12 cellular contexts compared by ENCODE assay signal in the genomic region with DNA sequence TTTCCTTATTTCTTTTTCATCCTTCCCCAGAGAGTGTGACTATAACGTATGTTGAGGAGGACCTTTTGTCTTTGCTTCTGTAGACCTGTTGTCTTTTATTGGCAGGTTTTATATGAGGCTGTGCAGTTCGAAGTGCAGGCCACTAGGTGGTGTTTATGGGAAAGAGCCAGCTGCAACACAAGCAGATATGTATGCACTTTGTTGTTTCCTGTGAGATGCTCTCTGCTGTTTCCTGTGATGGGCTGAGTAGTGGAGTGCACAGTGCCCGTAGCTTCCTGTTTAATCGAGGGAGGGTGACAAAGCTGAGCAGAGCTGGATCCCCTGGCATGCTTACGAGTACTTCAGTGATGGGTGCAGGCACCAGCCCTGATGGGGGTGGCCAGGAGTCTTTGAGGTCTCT. TPM values are rescaled to one million over a fixed set of nuclear protein-coding genes. Genes with fewer than 3 reads are reported as not detected.
DNase-seq lines count a peak whose midpoint lies in the region; ATAC-seq and TF ChIP-seq lines count a peak whose summit lies in the region.
"Not testable (repeated sequence)": the region's sequence is repeated elsewhere in the genome, so short reads cannot be mapped to it uniquely, and the experiment has no call there.
"Had no signal": no experiment of that assay in that cellular context is flagged by ENCODE, and none has a peak within 500 bp of the region (broad histone marks: within the 10 kb centered on the region; RNA-seq: fewer than 3 reads in every experiment).

No MANE protein-coding gene starts in this region.

- ATAC-seq in GM21528 (IDR thresholded peaks at IDR 0.05; ENCODE audit: low FRiP score, unreplicated experiment) (peak; percentile 92), HG03175 (IDR thresholded peaks at IDR 0.05; ENCODE audit: unreplicated experiment) (peak; percentile 96), WTC11 (peak; percentile 80)
- ATAC-seq in stimulated activated naive CD8-positive, alpha-beta T cell treated with anti-CD3 and anti-CD28 coated beads, Interleukin-15, amount 100 ng/mL, for 72 hours: peak; percentile 94

- not testable (repeated sequence) for H3K27me3 Mint-ChIP-seq in WTC11 (ENCODE audit: low read depth); stimulated activated naive CD8-positive, alpha-beta T cell treated with anti-CD3 and anti-CD28 coated beads, Interleukin-15, amount 100 ng/mL, for 72 hours

- POLR2A ChIA-PET in GM10248 (lab: Yijun Ruan, JAX); WTC11 (lab: Charles Lee): not testable (repeated sequence)

- CTCF ChIA-PET in GM10248 (lab: Yijun Ruan, JAX); WTC11 (lab: Charles Lee): not testable (repeated sequence)

- not testable (repeated sequence) for H3K4me3 Mint-ChIP-seq in WTC11; stimulated activated naive CD8-positive, alpha-beta T cell treated with anti-CD3 and anti-CD28 coated beads, Interleukin-15, amount 100 ng/mL, for 72 hours

- not testable (repeated sequence) for H3K9me3 Mint-ChIP-seq in WTC11; stimulated activated naive CD8-positive, alpha-beta T cell treated with anti-CD3 and anti-CD28 coated beads, Interleukin-15, amount 100 ng/mL, for 72 hours

- H3K4me3 ChIP-seq in cardiac fibroblast (replicated peaks in 1 of 2; ENCODE audit: low read depth in 2 of 2, low read length in 2 of 2): not testable (repeated sequence)

- not testable (repeated sequence) for DNase-seq in GM10248 (ENCODE audit: extremely low spot score)
- DNase-seq in NCI-H460 (ENCODE audit: extremely low read depth, low read depth): peak; percentile 30
- DNase-seq in WTC11 (ENCODE audit: low spot score): peak; percentile 22
- peak; percentile 1 to 19 for DNase-seq in cardiac fibroblast (ENCODE audit: low read depth in 2 of 2)
- DNase-seq in iPS-NIHi11 (ENCODE audit: low spot score): peak; percentile 3
- DNase-seq in stimulated activated naive CD8-positive, alpha-beta T cell treated with anti-CD3 and anti-CD28 coated beads, Interleukin-15, amount 100 ng/mL, for 72 hours: peak; percentile 7 to 45

- H3K36me3 Mint-ChIP-seq in WTC11: not testable (repeated sequence)

- H3K4me1 Mint-ChIP-seq in WTC11; stimulated activated naive CD8-positive, alpha-beta T cell treated with anti-CD3 and anti-CD28 coated beads, Interleukin-15, amount 100 ng/mL, for 72 hours: not testable (repeated sequence)

- H3K27ac Mint-ChIP-seq in WTC11; stimulated activated naive CD8-positive, alpha-beta T cell treated with anti-CD3 and anti-CD28 coated beads, Interleukin-15, amount 100 ng/mL, for 72 hours: not testable (repeated sequence)

- TF ChIP-seq CTCF in GM10248 (IDR thresholded peaks at IDR 0.05; ENCODE audit: control extremely low read depth, extremely low read depth, low read depth, missing control alignments): peak; percentile 49
- not testable (repeated sequence) for TF ChIP-seq CTCF in WTC11 (IDR thresholded peaks at IDR 0.05); cardiac fibroblast (IDR thresholded peaks at IDR 0.05; ENCODE audit: low read depth, low read length)

RNA-seq across cellular contexts. Expression of gene TGIF2LY, which starts 51.8 kb away (rescaled TPM):
- not detected in 2 replicates for total RNA-seq in NCI-H460 (2014; rRNA removed; shearing (Covaris generic))
- polyA plus RNA-seq in NCI-H460 (2014; cell fraction: nucleus; rRNA removed): not detected in 2 replicates
- not detected in 3 replicates for total RNA-seq in WTC11 (2021)
- total RNA-seq: esophagus muscularis mucosa, MCF 10A, mesenteric fat pad had no signal
- polyA plus RNA-seq: adipose tissue had no signal
